In the genomic region with DNA sequence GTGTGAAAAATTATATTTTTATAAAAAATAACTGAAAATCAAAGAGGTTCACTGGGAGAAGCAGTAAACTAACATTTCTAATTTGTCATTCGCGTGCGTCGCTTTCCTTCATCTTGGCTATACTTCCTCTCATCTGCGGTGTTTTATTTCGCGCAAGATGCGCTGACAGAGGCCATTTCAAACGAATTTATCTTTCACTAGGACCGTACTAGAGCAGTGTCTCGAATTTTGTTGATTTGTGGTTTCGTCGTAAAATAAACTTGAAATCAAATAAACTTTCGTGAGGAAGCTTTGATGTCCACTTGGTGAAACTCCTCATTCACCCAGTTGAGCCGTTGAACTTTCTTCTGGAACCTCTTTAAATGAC, we compare ENCODE assay signal across 8 cellular contexts.
DNase-seq lines count a peak whose midpoint lies in the region; ATAC-seq and TF ChIP-seq lines count a peak whose summit lies in the region.

No MANE protein-coding gene starts in this region.

- H3K36me3 ChIP-seq in SK-N-MC (ENCODE audit: insufficient read depth, low read length) (no peaks in the 10 kb centered on the region), iPS DF 6.9 (ENCODE audit: control insufficient read depth, insufficient read depth, low read length) (no peaks in the 10 kb centered on the region), gastrocnemius medialis (no peaks in the 10 kb centered on the region)

- peak overlapping the region; percentile 47 for H3K9ac ChIP-seq in SK-N-MC (ENCODE audit: insufficient read length)

- TF ChIP-seq CTCF in GM12875 (IDR thresholded peaks at IDR 0.05; ENCODE audit: borderline replicate concordance, insufficient read depth, low read depth, low read length) (no peak), gastrocnemius medialis (IDR thresholded peaks at IDR 0.05 in 4 of 5, conservative IDR thresholded peaks at IDR 0.05 in 1 of 5) (no peak)

- H3K9me3 ChIP-seq in SK-N-MC (ENCODE audit: low read depth, low read length) (no peaks in the 10 kb centered on the region), iPS DF 6.9 (ENCODE audit: control insufficient read depth, insufficient read depth, low read length) (no peaks in the 10 kb centered on the region), gastrocnemius medialis (no peaks in the 10 kb centered on the region)

- DNase-seq in SK-N-MC (ENCODE audit: low read depth, low spot score) (no peak), iPS DF 6.9 (ENCODE audit: low read depth, low spot score) (no peak), gastrocnemius medialis (peak in 1 of 2 donors; percentile 15), NCI-H526 treated with DMSO at 0.1 percent for 48 hours (lab: John Stamatoyannopoulos, UW) (no peak), NCI-H1092 (lab: John Stamatoyannopoulos, UW) (no peak)
- DNase-seq in effector CD8-positive, alpha-beta T cell (lab: John Stamatoyannopoulos, UW), result no peak

- H3K4me3 ChIP-seq in GM12875 (ENCODE audit: low read depth, low read length) (peak overlapping the region; percentile 12), SK-N-MC (no peak overlapping the region), iPS DF 6.9 (ENCODE audit: low read length) (peak overlapping the region; percentile 38; the same call in 1 of the 2 replicates), gastrocnemius medialis (peak overlapping the region; percentile 56 to 81 (median 60))

- ATAC-seq in gastrocnemius medialis (no peak), GM18505 (IDR thresholded peaks at IDR 0.05; ENCODE audit: unreplicated experiment) (no peak)

- in situ Hi-C loops in gastrocnemius medialis (cut with MboI; ENCODE audit: low sequenced_read_pairs in 4 of 4), result loop anchor here in 3 of 4 donors (10.0 to 25.0 kb wide), 3 partner anchors 330 to 455 kb away; partner anchors contain the start of gene FOXP2 (in 3 of the 3)

- H3K27me3 ChIP-seq in iPS DF 6.9 (ENCODE audit: control insufficient read depth, insufficient read depth, low read length) (peaks cover 33% of the 10 kb centered on the region), gastrocnemius medialis (peaks cover 0 to 6% (median 0%) of the 10 kb centered on the region in 3 donors)

- H3K27ac ChIP-seq in SK-N-MC (peak overlapping the region; percentile 81), iPS DF 6.9 (ENCODE audit: low read length) (no peak overlapping the region), gastrocnemius medialis (peak overlapping the region; percentile 92 to 99 (median 98))

- peaks cover 3% of the 10 kb centered on the region; the same call in 1 of the 2 replicates for H3K4me1 ChIP-seq in iPS DF 6.9 (ENCODE audit: control insufficient read depth, insufficient read depth, low read length)
- peaks cover 8 to 23% of the 10 kb centered on the region in 2 donors for H3K4me1 ChIP-seq in gastrocnemius medialis

- TF ChIP-seq POLR2A in gastrocnemius medialis (IDR thresholded peaks at IDR 0.05), result no peak
- TF ChIP-seq POLR2A in GM18505 (IDR thresholded peaks at IDR 0.05; ENCODE audit: borderline replicate concordance, extremely low read depth, insufficient read depth, insufficient read length), result no peak

- WGBS in iPS DF 6.9 (ENCODE audit: insufficient coverage, insufficient read length), result no CpG with 5 or more reads among the region's 15 CpGs

- intact Hi-C loops in gastrocnemius medialis (cut with DNase I; ENCODE audit: low total_unique reads), result loop anchor here (10.0 kb wide), 2 partner anchors 308 to 1628 kb away; partner anchors contain the start of gene IFRD1
